In genomic region chr11:112697779-112698178, GRCh38 we compare ENCODE assay signal across 1 cellular context.
TF ChIP-seq lines count a peak whose summit lies in the region.

No MANE protein-coding gene starts in this region.

TF ChIP-seq in HepG2, 621 proteins besides CTCF, POLR2A, EP300 and RAD21 (continued from another document):
- TF ChIP-seq IRF1 (CRISPR knock-in tag; IDR thresholded peaks at IDR 0.05; ENCODE audit: low read depth) (no peak), HHEX (CRISPR knock-in tag; IDR thresholded peaks at IDR 0.05) (no peak), ELF3 (CRISPR knock-in tag; IDR thresholded peaks at IDR 0.05) (no peak), SMAD3 (CRISPR knock-in tag; IDR thresholded peaks at IDR 0.05) (no peak)
